Comparison of ENCODE assay signal across 18 cellular contexts in genomic region chr12:1523046-1523445, GRCh38.
"Had no signal": no experiment of that assay in that cellular context is flagged by ENCODE, and none has a peak within 500 bp of the region (broad histone marks: within the 10 kb centered on the region; RNA-seq: fewer than 3 reads in every experiment).

No MANE protein-coding gene starts in this region.

- FAIRE-seq: colon, endothelial cell of umbilical vein had no signal

- H3K4me3 ChIP-seq: spleen, stomach, testis, upper lobe of left lung had no signal

- ATAC-seq: left ventricle myocardium superior, sciatic nerve had no signal

- H3K4me1 Mint-ChIP-seq: activated CD4-positive, alpha-beta T cell treated with anti-CD3 and anti-CD28 coated beads, Interleukin-2, amount 10 ng/mL, durations not matched to agents 7 days and 5 days had no signal

- DNase-seq: activated CD4-positive, alpha-beta T cell treated with anti-CD3 and anti-CD28 coated beads, Interleukin-2, amount 10 ng/mL, durations not matched to agents 7 days and 5 days; activated CD4-positive, CD25-positive, alpha-beta regulatory T cell; activated naive CD4-positive, alpha-beta T cell treated with anti-CD3 and anti-CD28 coated beads, Interleukin-2, amount 50 U/mL, for 16 hours; activated T-cell treated with anti-CD3 and anti-CD28 coated beads for 4 hours; foreskin fibroblast; hypothalamus; left ventricle myocardium superior; spleen; stomach; testis; upper lobe of left lung had no signal

- H3K9me3 Mint-ChIP-seq: activated CD4-positive, alpha-beta T cell treated with anti-CD3 and anti-CD28 coated beads, Interleukin-2, amount 10 ng/mL, durations not matched to agents 7 days and 5 days; activated T-helper 2 cell treated with anti-CD3 and anti-CD28 coated beads, Interferon-gamma antibody, Interleukin-2, Interleukin-4, amounts not matched to agents 10 μg/mL and 5 μg/mL and 100 μg/mL, durations not matched to agents 14 hours and 24 hours and 36 hours; memory B cell; nephron; T-helper 2 cell treated with Interferon-gamma antibody and Interleukin-4, amounts not matched to agents 5 μg/mL and 100 μg/mL, for 36 hours had no signal

- H3K27ac ChIP-seq: spleen, stomach, testis, upper lobe of left lung had no signal

- H3K27me3 ChIP-seq: testis, upper lobe of left lung had no signal

- H3K9me3 ChIP-seq: spleen, stomach, testis, upper lobe of left lung had no signal

- H3K27ac Mint-ChIP-seq: activated CD4-positive, alpha-beta T cell treated with anti-CD3 and anti-CD28 coated beads, Interleukin-2, amount 10 ng/mL, durations not matched to agents 7 days and 5 days; activated T-helper 2 cell treated with anti-CD3 and anti-CD28 coated beads, Interferon-gamma antibody, Interleukin-2, Interleukin-4, amounts not matched to agents 10 μg/mL and 5 μg/mL and 100 μg/mL, durations not matched to agents 14 hours and 24 hours and 36 hours; memory B cell; nephron; T-helper 2 cell treated with Interferon-gamma antibody and Interleukin-4, amounts not matched to agents 5 μg/mL and 100 μg/mL, for 36 hours had no signal

- H3K4me1 ChIP-seq: spleen, testis had no signal

- H3K36me3 ChIP-seq: spleen, stomach, upper lobe of left lung had no signal

- H3K36me3 Mint-ChIP-seq: memory B cell had no signal

- H3K4me3 Mint-ChIP-seq: activated CD4-positive, alpha-beta T cell treated with anti-CD3 and anti-CD28 coated beads, Interleukin-2, amount 10 ng/mL, durations not matched to agents 7 days and 5 days; memory B cell; nephron; T-helper 2 cell treated with Interferon-gamma antibody and Interleukin-4, amounts not matched to agents 5 μg/mL and 100 μg/mL, for 36 hours had no signal
